In the genomic region with DNA sequence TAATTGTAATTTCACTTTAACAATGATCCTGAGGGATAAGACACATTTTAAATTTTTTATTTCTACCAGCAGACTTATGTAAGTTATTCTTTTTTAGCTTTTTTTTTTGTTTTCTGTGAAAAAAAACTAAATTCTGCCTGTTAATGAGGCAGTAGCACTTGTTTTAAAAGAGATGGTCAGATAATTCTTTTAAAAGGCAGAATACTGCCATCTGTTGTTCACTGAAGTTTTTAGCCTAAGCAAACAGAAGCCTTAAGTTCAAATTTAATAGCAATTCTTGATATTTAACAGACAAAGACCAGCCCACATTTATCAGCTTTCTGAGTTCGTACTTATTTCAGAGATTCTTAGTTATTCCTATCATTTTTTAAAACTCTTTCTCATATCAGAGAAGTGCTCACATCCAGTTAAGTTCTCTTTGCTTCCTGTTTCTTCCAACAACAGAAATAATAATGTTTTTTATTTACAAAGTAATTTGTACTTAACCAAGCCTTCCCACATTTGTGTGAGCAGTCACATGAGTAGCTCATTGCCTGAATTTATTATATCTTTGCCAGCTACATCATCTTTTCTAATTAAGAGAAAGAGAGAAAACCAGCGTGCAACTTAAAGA, we compare ENCODE assay signal across 8 cellular contexts.
DNase-seq lines count a peak whose midpoint lies in the region; ATAC-seq and TF ChIP-seq lines count a peak whose summit lies in the region.

No MANE protein-coding gene starts in this region.

- H3K27me3 ChIP-seq in neuron (ENCODE audit: insufficient read depth, low read length), result no peaks in the 10 kb centered on the region

- DNase-seq in H4 (ENCODE audit: low spot score), result peak; percentile 23
- DNase-seq in NCI-H774 (lab: John Stamatoyannopoulos, UW), result peak; percentile 47
- peak; percentile 32 for DNase-seq in epithelial cell of esophagus (ENCODE audit: low read depth)
- no peak for DNase-seq in NCI-H2029 treated with DMSO at 0.1 percent for 48 hours (lab: John Stamatoyannopoulos, UW)

- H3K9me3 ChIP-seq in neuron (ENCODE audit: low read length), result no peaks in the 10 kb centered on the region

- no peak for ATAC-seq in GM21786 (IDR thresholded peaks at IDR 0.05; ENCODE audit: unreplicated experiment)
- no peak for ATAC-seq in GM19467 (IDR thresholded peaks at IDR 0.05; ENCODE audit: unreplicated experiment)
- no peak for ATAC-seq in GM21423 (IDR thresholded peaks at IDR 0.05; ENCODE audit: unreplicated experiment)

- no peaks in the 10 kb centered on the region for H3K4me1 ChIP-seq in neuron (ENCODE audit: insufficient read depth, low read length)

- H3K4me3 ChIP-seq in epithelial cell of esophagus (ENCODE audit: low read length) (no peak overlapping the region), neuron (ENCODE audit: low read length) (no peak overlapping the region)

- no peaks in the 10 kb centered on the region for H3K36me3 ChIP-seq in neuron (ENCODE audit: insufficient read depth, low read length)

- H2AFZ ChIP-seq in neuron (ENCODE audit: low read depth, low read length), result peak overlapping the region; percentile 10

- peak; percentile 37 for TF ChIP-seq CTCF in epithelial cell of esophagus (IDR thresholded peaks at IDR 0.05; ENCODE audit: insufficient read depth, low read depth, low read length, missing control alignments)
